1 cellular context compared by ENCODE assay signal in the genomic region with DNA sequence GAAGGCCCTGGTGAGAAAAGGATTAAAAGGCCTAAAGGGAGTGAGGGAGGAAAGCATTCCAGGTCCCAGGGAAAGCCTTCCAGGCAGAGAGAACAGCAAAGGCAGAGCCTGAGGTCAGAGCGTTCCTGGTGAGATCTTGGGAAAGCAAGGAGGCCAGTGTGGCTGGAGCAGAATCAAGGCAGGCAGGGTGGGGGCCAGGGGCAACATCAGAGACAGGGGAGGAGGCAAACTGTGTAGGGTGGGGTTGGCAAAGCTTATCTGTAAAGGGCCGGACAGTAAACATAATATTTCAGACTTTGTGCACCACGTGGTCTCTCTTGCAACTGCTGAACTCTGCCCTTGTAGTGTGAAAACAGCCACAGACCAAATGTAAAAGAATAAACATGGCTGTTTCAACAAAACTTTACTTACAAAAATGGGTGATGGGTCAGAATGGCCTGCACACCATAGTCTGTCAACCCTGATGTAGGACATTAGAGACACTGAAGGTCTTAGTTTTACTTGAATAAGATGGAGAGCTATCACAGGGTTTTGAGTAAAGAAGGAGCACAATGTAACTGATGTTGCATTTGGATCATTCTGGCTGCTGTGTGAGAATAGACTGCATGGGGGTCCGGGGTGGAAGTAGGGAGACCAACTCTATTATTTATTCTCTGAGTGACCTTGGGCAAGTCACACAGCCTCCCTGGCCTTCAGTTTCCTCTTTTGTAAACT.
TF ChIP-seq lines count a peak whose summit lies in the region.

No MANE protein-coding gene starts in this region.

TF ChIP-seq in GM12878, 131 proteins besides CTCF, POLR2A, EP300 and RAD21:
- TF ChIP-seq, protein P1, sequence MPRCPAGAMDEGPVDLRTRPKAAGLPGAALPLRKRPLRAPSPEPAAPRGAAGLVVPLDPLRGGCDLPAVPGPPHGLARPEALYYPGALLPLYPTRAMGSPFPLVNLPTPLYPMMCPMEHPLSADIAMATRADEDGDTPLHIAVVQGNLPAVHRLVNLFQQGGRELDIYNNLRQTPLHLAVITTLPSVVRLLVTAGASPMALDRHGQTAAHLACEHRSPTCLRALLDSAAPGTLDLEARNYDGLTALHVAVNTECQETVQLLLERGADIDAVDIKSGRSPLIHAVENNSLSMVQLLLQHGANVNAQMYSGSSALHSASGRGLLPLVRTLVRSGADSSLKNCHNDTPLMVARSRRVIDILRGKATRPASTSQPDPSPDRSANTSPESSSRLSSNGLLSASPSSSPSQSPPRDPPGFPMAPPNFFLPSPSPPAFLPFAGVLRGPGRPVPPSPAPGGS (IDR thresholded peaks at IDR 0.05; ENCODE audit: borderline replicate concordance, insufficient read depth, low read depth, low read length, poor library complexity, severe bottlenecking), result no peak
- TF ChIP-seq RAD51 (IDR thresholded peaks at IDR 0.05), result 0 out of 2 replicates have a peak, but pooled peaks have one; percentile 17
- TF ChIP-seq, protein P2, sequence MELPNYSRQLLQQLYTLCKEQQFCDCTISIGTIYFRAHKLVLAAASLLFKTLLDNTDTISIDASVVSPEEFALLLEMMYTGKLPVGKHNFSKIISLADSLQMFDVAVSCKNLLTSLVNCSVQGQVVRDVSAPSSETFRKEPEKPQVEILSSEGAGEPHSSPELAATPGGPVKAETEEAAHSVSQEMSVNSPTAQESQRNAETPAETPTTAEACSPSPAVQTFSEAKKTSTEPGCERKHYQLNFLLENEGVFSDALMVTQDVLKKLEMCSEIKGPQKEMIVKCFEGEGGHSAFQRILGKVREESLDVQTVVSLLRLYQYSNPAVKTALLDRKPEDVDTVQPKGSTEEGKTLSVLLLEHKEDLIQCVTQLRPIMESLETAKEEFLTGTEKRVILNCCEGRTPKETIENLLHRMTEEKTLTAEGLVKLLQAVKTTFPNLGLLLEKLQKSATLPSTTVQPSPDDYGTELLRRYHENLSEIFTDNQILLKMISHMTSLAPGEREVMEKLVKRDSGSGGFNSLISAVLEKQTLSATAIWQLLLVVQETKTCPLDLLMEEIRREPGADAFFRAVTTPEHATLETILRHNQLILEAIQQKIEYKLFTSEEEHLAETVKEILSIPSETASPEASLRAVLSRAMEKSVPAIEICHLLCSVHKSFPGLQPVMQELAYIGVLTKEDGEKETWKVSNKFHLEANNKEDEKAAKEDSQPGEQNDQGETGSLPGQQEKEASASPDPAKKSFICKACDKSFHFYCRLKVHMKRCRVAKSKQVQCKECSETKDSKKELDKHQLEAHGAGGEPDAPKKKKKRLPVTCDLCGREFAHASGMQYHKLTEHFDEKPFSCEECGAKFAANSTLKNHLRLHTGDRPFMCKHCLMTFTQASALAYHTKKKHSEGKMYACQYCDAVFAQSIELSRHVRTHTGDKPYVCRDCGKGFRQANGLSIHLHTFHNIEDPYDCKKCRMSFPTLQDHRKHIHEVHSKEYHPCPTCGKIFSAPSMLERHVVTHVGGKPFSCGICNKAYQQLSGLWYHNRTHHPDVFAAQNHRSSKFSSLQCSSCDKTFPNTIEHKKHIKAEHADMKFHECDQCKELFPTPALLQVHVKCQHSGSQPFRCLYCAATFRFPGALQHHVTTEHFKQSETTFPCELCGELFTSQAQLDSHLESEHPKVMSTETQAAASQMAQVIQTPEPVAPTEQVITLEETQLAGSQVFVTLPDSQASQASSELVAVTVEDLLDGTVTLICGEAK (IDR thresholded peaks at IDR 0.05; ENCODE audit: borderline replicate concordance), result peak; percentile 72; the same call in 1 of the 2 replicates
